10 cellular contexts compared by ENCODE assay signal in the genomic region with DNA sequence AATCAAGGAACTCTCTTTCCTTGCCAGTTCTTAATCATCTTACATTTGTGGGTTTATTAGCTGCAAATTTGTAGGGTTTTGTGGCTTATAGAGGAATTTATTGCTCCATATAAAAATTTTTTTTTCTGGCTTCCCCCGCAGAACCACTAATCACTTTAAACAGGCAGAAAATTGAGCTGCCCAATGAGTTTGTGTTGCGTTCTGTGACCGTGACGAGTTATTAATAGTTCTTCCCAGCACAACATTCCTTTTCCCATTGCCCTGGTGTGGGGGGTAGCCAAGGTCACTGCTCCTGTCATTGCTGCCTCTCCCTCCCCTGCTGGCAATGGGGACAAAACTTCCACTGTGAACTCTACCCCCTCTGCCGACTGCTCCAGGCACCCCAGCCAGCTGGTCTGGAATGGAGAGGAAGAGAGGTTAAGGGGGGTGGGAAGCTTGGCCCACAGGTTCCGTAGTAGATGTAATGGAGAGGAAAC. TPM values are rescaled to one million over a fixed set of nuclear protein-coding genes. Genes with fewer than 3 reads are reported as not detected.
DNase-seq lines count a peak whose midpoint lies in the region; ATAC-seq, FAIRE-seq and TF ChIP-seq lines count a peak whose summit lies in the region.
"Had no signal": no experiment of that assay in that cellular context is flagged by ENCODE, and none has a peak within 500 bp of the region (broad histone marks: within the 10 kb centered on the region; RNA-seq: fewer than 3 reads in every experiment).

No MANE protein-coding gene starts in this region.

- H3K4me2 ChIP-seq in PC-3 (ENCODE audit: low read length) = peak overlapping the region; percentile 66
- H3K4me2 ChIP-seq in HepG2 (ENCODE audit: low read depth, low read length) = peak overlapping the region; percentile 37; the same call in 1 of the 2 replicates

- no peaks in the 10 kb centered on the region for H3K79me2 ChIP-seq in PC-3 (ENCODE audit: low read length)
- no peaks in the 10 kb centered on the region for H3K79me2 ChIP-seq in HepG2 (ENCODE audit: insufficient read depth, low read length)

- H2AFZ ChIP-seq in PC-3 (ENCODE audit: low read length) (no peak overlapping the region), HepG2 (ENCODE audit: low read length) (no peak overlapping the region)

- TF ChIP-seq RAD21 in HepG2 (CRISPR knock-in tag; IDR thresholded peaks at IDR 0.05) = no peak

- TF ChIP-seq CTCF in PC-3 (conservative IDR thresholded peaks at IDR 0.05; ENCODE audit: low read depth, low read length) (peak; percentile 23; the same call in 1 of the 2 replicates), epithelial cell of proximal tubule (conservative IDR thresholded peaks at IDR 0.05; ENCODE audit: low read depth, low read length) (peak; percentile 17), HepG2 (CRISPR knock-in tag; IDR thresholded peaks at IDR 0.05) (peak; percentile 57), thoracic aorta (IDR thresholded peaks at IDR 0.05) (peak; percentile 31)

- H3K9me3 ChIP-seq in PC-3 (ENCODE audit: low read length) (no peaks in the 10 kb centered on the region), HepG2 (ENCODE audit: low read length) (no peaks in the 10 kb centered on the region), thoracic aorta (no peaks in the 10 kb centered on the region)

- H3K4me3 ChIP-seq in PC-3 (ENCODE audit: low read length) = no peak overlapping the region
- no peak overlapping the region for H3K4me3 ChIP-seq in epithelial cell of proximal tubule (ENCODE audit: low read depth, low read length)
- H3K4me3 ChIP-seq in HepG2 (replicated peaks in 1 of 3; ENCODE audit: insufficient read depth in 1 of 3, low read depth in 2 of 3, low read length in 3 of 3) = no peak overlapping the region
- H3K4me3 ChIP-seq in thoracic aorta = no peak overlapping the region

- peak overlapping the region; percentile 31; the same call in 1 of the 2 replicates for H3K27ac ChIP-seq in PC-3 (ENCODE audit: low read length)
- H3K27ac ChIP-seq in HepG2 (ENCODE audit: extremely low read length, insufficient read depth, low read length) = no peak overlapping the region
- peak overlapping the region; percentile 79 to 83 for H3K27ac ChIP-seq in thoracic aorta

- H3K9me2 ChIP-seq in PC-3 (replicated peaks; ENCODE audit: low read length) = no peaks in the 10 kb centered on the region

- H3K27me3 ChIP-seq in PC-3 (ENCODE audit: low read length) = no peaks in the 10 kb centered on the region
- H3K27me3 ChIP-seq in HepG2 (ENCODE audit: control insufficient read depth in 1 of 2, insufficient read depth in 2 of 2, low read length in 2 of 2) = peaks cover 0 to 4% of the 10 kb centered on the region in 2 experiments; a peak in 2 of 5 replicates
- H3K27me3 ChIP-seq in thoracic aorta (replicated peaks; ENCODE audit: insufficient read depth) = no peaks in the 10 kb centered on the region

- 15% methylated on average over 6 of the region's 6 CpGs for WGBS in HepG2 (ENCODE audit: low lambda C conversion rate)

- no peaks in the 10 kb centered on the region for H3F3A ChIP-seq in PC-3 (ENCODE audit: low read length, unreplicated experiment)

- intact Hi-C loops in PC-3 (cut with micrococcal nuclease) = no loop called here
- intact Hi-C loops in HepG2 (cut with micrococcal nuclease; ENCODE audit: unreplicated experiment) = no loop called here

- H3K9ac ChIP-seq in PC-3 (ENCODE audit: low read length) = no peak overlapping the region
- H3K9ac ChIP-seq in HepG2 (ENCODE audit: insufficient read depth, low read depth, low read length) = no peak overlapping the region

- POLR2A ChIA-PET in PC-3 (lab: Charles Lee; ENCODE audit: unreplicated experiment) (interaction anchor here (0.6 kb wide), 1 partner anchor 80 kb away, joined by 6 read pairs; no protein-coding TSS in a partner anchor), HepG2 (lab: Yijun Ruan, JAX) (no interaction called here), HEK293T (lab: Yijun Ruan, JAX) (no interaction called here)

- H3K4me1 ChIP-seq in PC-3 (ENCODE audit: insufficient read depth, low read length) (peaks cover 59% of the 10 kb centered on the region), HepG2 (ENCODE audit: insufficient read depth, low read length) (peaks cover 14% of the 10 kb centered on the region), thoracic aorta (ENCODE audit: control insufficient read depth in 1 of 2, low read depth in 2 of 2) (peaks cover 18 to 58% of the 10 kb centered on the region in 2 donors)

- TF ChIP-seq POLR2A in HepG2 (IDR thresholded peaks at IDR 0.05; ENCODE audit: insufficient read depth in 1 of 2, low read depth in 2 of 2, low read length in 2 of 2) = no peak

- no TSS peak for BruUV-seq in PC-3 (replicated peaks; lab: Mats Ljungman, UMichigan)
- BruUV-seq in HepG2 (replicated peaks; lab: Mats Ljungman, UMichigan) = no TSS peak

- H4K20me1 ChIP-seq in PC-3 (ENCODE audit: low read length) (no peaks in the 10 kb centered on the region), HepG2 (ENCODE audit: insufficient read depth, low read length) (no peaks in the 10 kb centered on the region)

- CTCF ChIA-PET in PC-3 (lab: Charles Lee) (interaction anchor here (1.0 kb wide), 1 partner anchor 97 kb away, joined by 5 read pairs; no protein-coding TSS in a partner anchor), HepG2 (lab: Yijun Ruan, JAX; ENCODE audit: low intra/inter-chr PET ratio, low total read pairs) (no interaction called here), HEK293T (lab: Yijun Ruan, JAX) (interaction anchor here (0.9 to 1.2 kb wide), 2 partner anchors 29 to 102 kb away, joined by 3 read pairs; no protein-coding TSS in a partner anchor)

- H3K36me3 ChIP-seq in PC-3 (ENCODE audit: low read depth, low read length) (no peaks in the 10 kb centered on the region), HepG2 (replicated peaks in 1 of 2; ENCODE audit: control insufficient read depth in 1 of 2, insufficient read depth in 2 of 2, low read length in 2 of 2) (no peaks in the 10 kb centered on the region), thoracic aorta (no peaks in the 10 kb centered on the region)

- in situ Hi-C loops in HepG2 (cut with HindIII; ENCODE audit: extremely low pct_ligation_motif_present, low pct_unique_long_range_greater_than_20kb) = no loop called here

- TF ChIP-seq EP300 in HepG2 (IDR thresholded peaks at IDR 0.05; ENCODE audit: low read depth in 2 of 2, low read length in 2 of 2) = no peak
- no peak for TF ChIP-seq EP300 in HepG2 (CRISPR knock-in tag; IDR thresholded peaks at IDR 0.05; ENCODE audit: borderline replicate concordance)

- DNase-seq in PC-3 (peak; percentile 68), epithelial cell of proximal tubule (ENCODE audit: low read depth) (no peak), HepG2 (ENCODE audit: low spot score) (peak; percentile 59), thoracic aorta (ENCODE audit: low spot score) (peak; percentile 45), HEK293T (ENCODE audit: extremely low spot score) (no peak), 8988T (no peak), GM19239 (ENCODE audit: insufficient read length, low spot score) (no peak)
- no peak for DNase-seq in stimulated activated naive CD4-positive, alpha-beta T cell (lab: John Stamatoyannopoulos, UW)
- DNase-seq: COR-L47, islet precursor cell had no signal

- FAIRE-seq in HepG2 (lab: Jason Lieb, UNC) = peak; percentile 32
- no peak for FAIRE-seq in GM19239 (lab: Jason Lieb, UNC)

- ATAC-seq in PC-3 (peak; percentile 30), HepG2 (peak; percentile 87), thoracic aorta (ENCODE audit: insufficient number of reproducible peaks, low FRiP score, low read depth) (peak; percentile 70)

TF ChIP-seq in HepG2, 621 proteins besides CTCF, POLR2A, EP300 and RAD21 (continues in another document):
- no peak for TF ChIP-seq ZNF550 (CRISPR knock-in tag; IDR thresholded peaks at IDR 0.05; ENCODE audit: borderline replicate concordance)
- TF ChIP-seq ZNF383 (CRISPR knock-in tag; IDR thresholded peaks at IDR 0.05; ENCODE audit: borderline replicate concordance) = no peak
- TF ChIP-seq TOPORS (CRISPR knock-in tag; IDR thresholded peaks at IDR 0.05) = no peak
- no peak for TF ChIP-seq GLI4 (CRISPR knock-in tag; IDR thresholded peaks at IDR 0.05; ENCODE audit: borderline replicate concordance)
- no peak for TF ChIP-seq SAFB2 (CRISPR knock-in tag; IDR thresholded peaks at IDR 0.05; ENCODE audit: borderline replicate concordance, low read depth)
- no peak for TF ChIP-seq IKZF1 (IDR thresholded peaks at IDR 0.05)

TF ChIP-seq in HEK293T, 16 proteins besides CTCF, POLR2A, EP300 and RAD21:
- TF ChIP-seq LEF1 (IDR thresholded peaks at IDR 0.05; ENCODE audit: borderline replicate concordance) = no peak

RNA-seq across cellular contexts. Expression of a gene that starts 55.1 kb away (rescaled TPM):
- 54.5 and 70.3 TPM in 2 replicates for total RNA-seq in PC-3 (2014; rRNA removed)
- total RNA-seq in epithelial cell of proximal tubule = 146 and 155 TPM in 2 replicates
- 95.2 and 130 TPM in 2 replicates for total RNA-seq in HepG2 (2016; rRNA removed; fragmentation: Illumina TruSeq; extraction: Trizol)
- 21.5 and 22.7 TPM in 2 replicates for total RNA-seq in HepG2 (2016; cell fraction: cytosol; rRNA removed; fragmentation: Illumina TruSeq; extraction: Trizol; ENCODE audit: low read depth)
- total RNA-seq in HepG2 (2016; cell fraction: insoluble cytoplasmic fraction; rRNA removed; fragmentation: Illumina TruSeq; extraction: Trizol) = 93.0 and 140 TPM in 2 replicates
- 21.2 and 24.3 TPM in 2 replicates for total RNA-seq in HepG2 (2016; cell fraction: membrane; rRNA removed; fragmentation: Illumina TruSeq; extraction: Trizol)
- 34.3 and 34.5 TPM in 2 replicates for total RNA-seq in HepG2 (2016; cell fraction: nucleus; rRNA removed; fragmentation: Illumina TruSeq; extraction: Trizol)
- 58.9 and 80.8 TPM in 2 replicates for polyA plus RNA-seq in HepG2 (2011; rRNA removed)
- 53.2 and 54.1 TPM in 2 replicates for polyA plus RNA-seq in HepG2 (2011; cell fraction: cytosol; rRNA removed)
- polyA plus RNA-seq in HepG2 (2011; cell fraction: nucleus; rRNA removed) = 16.3 and 20.2 TPM in 2 replicates
- polyA plus RNA-seq in HepG2 (2012) = 20.4 and 35.6 TPM in 2 replicates
- 9.6 and 10.6 TPM in 2 replicates for polyA plus RNA-seq in HepG2 (2016; cell fraction: cytosol; fragmentation: Illumina TruSeq; extraction: Trizol; ENCODE audit: low read depth)
- 120 and 134 TPM in 2 replicates for polyA plus RNA-seq in HepG2 (2016; cell fraction: insoluble cytoplasmic fraction; fragmentation: Illumina TruSeq; extraction: Trizol; ENCODE audit: low read depth)
- 12.6 and 12.8 TPM in 2 replicates for polyA plus RNA-seq in HepG2 (2016; cell fraction: membrane; fragmentation: Illumina TruSeq; extraction: Trizol; ENCODE audit: low read depth)
- polyA plus RNA-seq in HepG2 (2016; cell fraction: nucleus; fragmentation: Illumina TruSeq; extraction: Trizol; ENCODE audit: insufficient read depth, low read depth) = 45.5 and 48.6 TPM in 2 replicates
- 39.5 and 179 TPM in 2 replicates for polyA minus RNA-seq in HepG2 (2011; rRNA and poly(A)+ RNA removed; ENCODE audit: low replicate concordance)
- polyA minus RNA-seq in HepG2 (2011; cell fraction: cytosol; rRNA and poly(A)+ RNA removed) = 18.0 and 21.6 TPM in 2 replicates
- 13.1 and 18.2 TPM in 2 replicates for polyA minus RNA-seq in HepG2 (2011; cell fraction: nucleus; rRNA and poly(A)+ RNA removed)
- total RNA-seq in thoracic aorta = under 1 TPM in 1 of 2 donors, not detected in 1; 0.68 TPM

Comparison
In these comparisons a context has a peak if more than half of its experiments do, and no peak if none do; other contexts are left out.
1. ATAC-seq: peak in every context shown above with its lines; median percentile 87 in HepG2; 70 in thoracic aorta; 30 in PC-3.
2. DNase-seq: peak in PC-3 (single experiment), HepG2 (single experiment) and thoracic aorta (single experiment); none in epithelial cell of proximal tubule (single experiment), HEK293T (single experiment), stimulated activated naive CD4-positive, alpha-beta T cell (0 of 6), 8988T (single experiment) and GM19239 (single experiment).
3. RNA of a gene that starts 55.1 kb away (total RNA-seq): 146 to 155 TPM in epithelial cell of proximal tubule, 21.2 to 140 TPM in HepG2 and 54.5 to 70.3 TPM in PC-3; 0.68 TPM in thoracic aorta; every median in the first group is over 10 times any median in the second.
4. Peak in every context shown above with its lines, with median percentiles within 50 percentile points of each other: CTCF ChIP-seq.